Comparison of ENCODE assay signal across 24 cellular contexts in genomic region chrX:53471346-53471745, GRCh38. TPM values are rescaled to one million over a fixed set of nuclear protein-coding genes. Genes with fewer than 3 reads are reported as not detected.
"Had no signal": no experiment of that assay in that cellular context is flagged by ENCODE, and none has a peak within 500 bp of the region (broad histone marks: within the 10 kb centered on the region; RNA-seq: fewer than 3 reads in every experiment).

No MANE protein-coding gene starts in this region.

- H3K4me3 ChIP-seq: neural progenitor cell, ovary, psoas muscle, right lobe of liver, sigmoid colon, stomach, thoracic aorta, thyroid gland, tibial nerve, upper lobe of left lung, vagina had no signal

- H3K9ac ChIP-seq: neural progenitor cell, parathyroid adenoma had no signal

- H2AFZ ChIP-seq: neural progenitor cell, parathyroid adenoma had no signal

- H3K36me3 ChIP-seq: neural progenitor cell, ovary, right lobe of liver, sigmoid colon, stomach, thoracic aorta, thyroid gland, tibial nerve, upper lobe of left lung, vagina had no signal

- H3K27me3 ChIP-seq: neural progenitor cell, ovary, right lobe of liver, sigmoid colon, thyroid gland, upper lobe of left lung, vagina had no signal

- H3K9me3 ChIP-seq: ovary, psoas muscle, right lobe of liver, sigmoid colon, stomach, thoracic aorta, thyroid gland, tibial nerve, upper lobe of left lung, vagina had no signal

- ATAC-seq: natural killer cell; psoas muscle; right cardiac atrium; right lobe of liver; stimulated activated memory B cell treated with anti-CD40 and anti-IgM and Interleukin-4, amounts not matched to agents 10 μg/mL and 1 μg/mL and 100 μg/mL, for 72 hours had no signal

- H3K79me2 ChIP-seq: parathyroid adenoma had no signal

- H3K27ac ChIP-seq: neural progenitor cell, ovary, parathyroid adenoma, psoas muscle, right lobe of liver, sigmoid colon, stomach, thoracic aorta, thyroid gland, tibial nerve, upper lobe of left lung, vagina had no signal

- H3K4me2 ChIP-seq: neural progenitor cell had no signal

- H3K4me1 ChIP-seq: neural progenitor cell, parathyroid adenoma, psoas muscle, right lobe of liver, sigmoid colon, stomach, thyroid gland, tibial nerve, upper lobe of left lung, vagina had no signal

- DNase-seq: natural killer cell; occipital lobe; ovary; posterior cingulate gyrus; psoas muscle; right cardiac atrium; right lobe of liver; sigmoid colon; small intestine; stimulated activated CD4-positive, alpha-beta T cell treated with anti-CD3 and anti-CD28 coated beads, Interleukin-15, amount 100 ng/mL, for 24 hours; stimulated activated CD4-positive, alpha-beta T cell treated with anti-CD3 and anti-CD28 coated beads, Interleukin-4, amount 100 ng/mL, for 1 hour; stimulated activated CD4-positive, alpha-beta T cell treated with anti-CD3 and anti-CD28 coated beads, Interleukin-4, amount 100 ng/mL, for 4 hours; stimulated activated CD8-positive, alpha-beta memory T cell treated with anti-CD3 and anti-CD28 coated beads, Interleukin-4, amount 100 ng/mL, for 48 hours; stimulated activated naive CD4-positive, alpha-beta T cell treated with Interleukin-2 at 50 U/mL for 16 hours; stomach; thyroid gland; trophoblast cell; upper lobe of left lung had no signal

RNA-seq across cellular contexts. Expression of gene RIBC1, which starts 48.7 kb away (rescaled TPM):
- total RNA-seq: stomach, thoracic aorta, vagina had no signal
